In the genomic region with DNA sequence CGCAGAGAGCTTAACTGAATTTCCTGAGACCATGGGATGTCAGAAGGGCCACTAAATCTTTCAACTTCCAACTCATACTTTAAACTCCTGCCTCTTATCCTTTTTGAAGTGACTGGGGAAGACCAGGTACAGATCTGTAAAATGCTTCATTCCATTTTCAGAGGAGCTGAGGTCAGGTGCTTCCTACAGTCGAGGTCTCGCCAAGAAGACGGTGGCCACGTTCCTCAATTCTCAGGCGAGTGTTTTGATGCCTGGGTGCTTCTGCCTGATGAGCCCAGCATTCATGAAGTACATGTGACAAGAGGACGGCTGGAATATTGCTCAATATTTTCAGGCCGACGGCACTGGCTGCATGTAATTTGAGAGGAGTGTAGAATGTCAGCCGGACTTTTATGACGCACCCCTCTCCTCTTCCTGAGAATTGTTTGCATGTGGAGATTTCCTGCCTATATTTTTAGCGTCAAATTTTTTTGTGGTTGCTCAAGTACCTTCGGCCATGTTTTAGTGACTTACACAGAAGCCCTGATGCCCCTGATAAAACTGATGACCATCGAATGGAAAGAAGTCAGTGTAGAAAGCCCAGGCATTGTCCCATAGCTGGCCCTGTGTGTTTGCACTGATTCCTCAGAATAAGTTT, we compare ENCODE assay signal across 1 cellular context.
TF ChIP-seq lines count a peak whose summit lies in the region.

No MANE protein-coding gene starts in this region.

TF ChIP-seq in K562, 482 proteins besides CTCF, POLR2A, EP300 and RAD21 (continued from another document):
- TF ChIP-seq ILK (tag; IDR thresholded peaks at IDR 0.05; ENCODE audit: borderline replicate concordance, low read depth): no peak
- no peak for TF ChIP-seq SMARCA5 (IDR thresholded peaks at IDR 0.05)
- TF ChIP-seq CHAMP1 (IDR thresholded peaks at IDR 0.05): no peak
- TF ChIP-seq NR2C2 (CRISPR knock-in tag; IDR thresholded peaks at IDR 0.05): no peak
- peak; percentile 28; the same call in 1 of the 2 replicates for TF ChIP-seq NR2C2 (tag; IDR thresholded peaks at IDR 0.05)
- TF ChIP-seq, protein P1, sequence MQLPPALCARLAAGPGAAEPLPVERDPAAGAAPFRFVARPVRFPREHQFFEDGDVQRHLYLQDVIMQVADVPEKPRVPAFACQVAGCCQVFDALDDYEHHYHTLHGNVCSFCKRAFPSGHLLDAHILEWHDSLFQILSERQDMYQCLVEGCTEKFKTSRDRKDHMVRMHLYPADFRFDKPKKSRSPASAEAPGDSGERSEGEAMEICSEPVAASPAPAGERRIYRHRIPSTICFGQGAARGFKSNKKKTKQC (CRISPR knock-in tag; IDR thresholded peaks at IDR 0.05): no peak
- 0 out of 4 replicates have a peak, but pooled peaks of 1 of the 2 experiments have one; percentile 12 for TF ChIP-seq MNT (conservative IDR thresholded peaks at IDR 0.05)
- TF ChIP-seq MCM3 (IDR thresholded peaks at IDR 0.05): no peak
- no peak for TF ChIP-seq EP400 (IDR thresholded peaks at IDR 0.05)
- no peak for TF ChIP-seq MYBL2 (IDR thresholded peaks at IDR 0.05; ENCODE audit: low read depth)
- TF ChIP-seq MYBL2 (CRISPR knock-in tag; IDR thresholded peaks at IDR 0.05; ENCODE audit: borderline replicate concordance): no peak
- TF ChIP-seq ZNF263 (CRISPR knock-in tag; IDR thresholded peaks at IDR 0.05; ENCODE audit: borderline replicate concordance): no peak
- TF ChIP-seq, protein P2, sequence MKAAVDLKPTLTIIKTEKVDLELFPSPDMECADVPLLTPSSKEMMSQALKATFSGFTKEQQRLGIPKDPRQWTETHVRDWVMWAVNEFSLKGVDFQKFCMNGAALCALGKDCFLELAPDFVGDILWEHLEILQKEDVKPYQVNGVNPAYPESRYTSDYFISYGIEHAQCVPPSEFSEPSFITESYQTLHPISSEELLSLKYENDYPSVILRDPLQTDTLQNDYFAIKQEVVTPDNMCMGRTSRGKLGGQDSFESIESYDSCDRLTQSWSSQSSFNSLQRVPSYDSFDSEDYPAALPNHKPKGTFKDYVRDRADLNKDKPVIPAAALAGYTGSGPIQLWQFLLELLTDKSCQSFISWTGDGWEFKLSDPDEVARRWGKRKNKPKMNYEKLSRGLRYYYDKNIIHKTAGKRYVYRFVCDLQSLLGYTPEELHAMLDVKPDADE (conservative IDR thresholded peaks at IDR 0.05; ENCODE audit: control insufficient read depth, low read depth, low read length): no peak
- peak; percentile 59 for TF ChIP-seq L3MBTL2 (IDR thresholded peaks at IDR 0.05)
- 0 out of 4 replicates have a peak, but pooled peaks of 1 of the 2 experiments have one; percentile 15 for TF ChIP-seq NRF1 (conservative IDR thresholded peaks at IDR 0.05 in 1 of 2, IDR thresholded peaks at IDR 0.05 in 1 of 2)
- TF ChIP-seq ERF (CRISPR knock-in tag; IDR thresholded peaks at IDR 0.05): no peak
- TF ChIP-seq ETS2 (tag; IDR thresholded peaks at IDR 0.05; ENCODE audit: borderline replicate concordance, poor library complexity, severe bottlenecking): no peak
- TF ChIP-seq MYC (IDR thresholded peaks at IDR 0.05; ENCODE audit: low read depth, low read length): 0 out of 2 replicates have a peak, but pooled peaks have one; percentile 14
- no peak for TF ChIP-seq MYC (CRISPR knock-in tag; IDR thresholded peaks at IDR 0.05; ENCODE audit: borderline replicate concordance, low read depth)
- no peak for TF ChIP-seq HDAC3 (IDR thresholded peaks at IDR 0.05; ENCODE audit: borderline replicate concordance, partially characterized antibody)
- 0 out of 2 replicates have a peak, but pooled peaks have one; percentile 42 for TF ChIP-seq PKNOX1 (IDR thresholded peaks at IDR 0.05)
- no peak for TF ChIP-seq GABPB1 (CRISPR knock-in tag; IDR thresholded peaks at IDR 0.05)
- TF ChIP-seq AFF1 (IDR thresholded peaks at IDR 0.05; ENCODE audit: low read depth in 1 of 2, partially characterized antibody in 2 of 2): no peak
- no peak for TF ChIP-seq EHMT2 (IDR thresholded peaks at IDR 0.05)
- TF ChIP-seq MAZ (CRISPR knock-in tag; conservative IDR thresholded peaks at IDR 0.05 in 1 of 2, IDR thresholded peaks at IDR 0.05 in 1 of 2): no peak
- TF ChIP-seq POLR2B (IDR thresholded peaks at IDR 0.05; ENCODE audit: low read depth, partially characterized antibody): no peak
- TF ChIP-seq PHF21A (IDR thresholded peaks at IDR 0.05; ENCODE audit: borderline replicate concordance, low read depth): peak; percentile 67; the same call in 1 of the 2 replicates
TF ChIP-seq in K562: peak in this region for 11.
